Comparison of ENCODE assay signal across 20 cellular contexts in the genomic region with DNA sequence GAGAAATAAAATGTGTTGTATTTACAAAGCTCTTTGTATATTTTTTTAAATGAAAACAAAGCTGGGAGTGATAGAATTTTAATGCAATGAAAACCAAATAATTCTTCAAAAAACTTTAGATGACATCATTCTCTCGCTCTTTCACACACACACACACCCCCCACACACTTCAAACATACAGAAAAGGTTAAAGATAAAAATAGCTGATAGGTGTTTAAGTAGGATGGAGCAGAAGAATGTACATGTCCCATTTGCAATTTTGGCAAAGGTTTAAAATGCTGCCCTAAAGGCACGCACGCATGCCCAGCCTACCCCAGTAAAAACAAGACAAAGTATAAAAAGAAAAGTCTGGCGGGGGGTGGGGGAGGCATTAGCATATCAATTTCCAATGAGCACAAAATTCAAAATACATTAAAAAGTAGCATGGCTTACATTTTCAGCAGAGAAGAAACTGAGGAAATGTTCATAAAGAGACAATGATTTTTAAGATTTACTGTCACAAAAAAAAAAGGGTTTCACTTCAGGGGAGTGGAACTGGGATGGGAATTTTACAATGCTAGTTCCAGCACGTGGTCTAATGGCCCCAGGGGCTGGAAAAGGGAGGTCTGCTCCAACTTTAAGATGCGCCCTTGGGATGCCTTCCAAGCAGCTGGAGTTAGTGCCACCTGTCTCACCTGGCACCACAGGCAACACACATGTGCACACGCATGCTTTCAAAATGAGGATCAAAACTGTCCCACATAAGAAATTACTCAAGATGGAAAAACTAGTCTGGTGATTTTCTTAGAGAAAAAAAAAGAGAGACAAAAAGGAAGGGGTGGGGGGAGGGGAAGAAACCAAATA. TPM values are rescaled to one million over a fixed set of nuclear protein-coding genes. Genes with fewer than 3 reads are reported as not detected.
DNase-seq lines count a peak whose midpoint lies in the region; ATAC-seq and TF ChIP-seq lines count a peak whose summit lies in the region.
"Had no signal": no experiment of that assay in that cellular context is flagged by ENCODE, and none has a peak within 500 bp of the region (broad histone marks: within the 10 kb centered on the region; RNA-seq: fewer than 3 reads in every experiment).

No MANE protein-coding gene starts in this region.

- H2AFZ ChIP-seq in GM23338, result no peak overlapping the region

- no peaks in the 10 kb centered on the region for H3K27me3 ChIP-seq in GM23338 (ENCODE audit: insufficient read depth)
- H3K27me3 ChIP-seq in CD4-positive, alpha-beta T cell (ENCODE audit: control insufficient read depth, insufficient read depth, low read length), result no peaks in the 10 kb centered on the region
- H3K27me3 ChIP-seq: MG63, Peyer's patch had no signal

- intact Hi-C loops in activated CD8-positive, alpha-beta T cell treated with anti-CD3 and anti-CD28 coated beads for 36 hours (cut with micrococcal nuclease), result loop anchor here (5.0 kb wide), 1 partner anchor 55 kb away; a partner anchor contains a TSS
- intact Hi-C loops in activated T-helper 1 cell treated with anti-CD3 and anti-CD28 coated beads, Interleukin-12 subunit alpha, Interleukin-12 subunit beta, Interleukin-2, Interleukin-4 antibody, amounts not matched to agents 30 ng/mL and 10 ng/mL and 1 ng/mL, durations not matched to agents 14 hours and 24 hours and 36 hours (cut with micrococcal nuclease), result loop anchor here (1.0 to 10.0 kb wide), 3 partner anchors 34 to 613 kb away; no protein-coding TSS in a partner anchor
- intact Hi-C loops in CD4-positive, alpha-beta T cell (cut with DNase I, micrococcal nuclease), result loop anchor here (5.0 to 10.0 kb wide), 3 partner anchors 55 to 613 kb away; a partner anchor contains a TSS
- intact Hi-C loops in Calu3 (cut with micrococcal nuclease; ENCODE audit: unreplicated experiment), result no loop called here

- no peak overlapping the region for H3K4me3 ChIP-seq in GM23338
- H3K4me3 ChIP-seq: MG63, Peyer's patch had no signal

- H3K4me1 ChIP-seq in GM23338 (ENCODE audit: insufficient read depth), result peaks cover 25% of the 10 kb centered on the region

- H3K9me3 ChIP-seq in CD4-positive, alpha-beta T cell (ENCODE audit: control insufficient read depth, low read length), result no peaks in the 10 kb centered on the region
- H3K9me3 ChIP-seq: MG63, Peyer's patch had no signal

- POLR2A ChIA-PET in activated CD8-positive, alpha-beta T cell treated with anti-CD3 and anti-CD28 coated beads for 36 hours (lab: Charles Lee), result no interaction called here
- POLR2A ChIA-PET in activated CD8-positive, alpha-beta T cell treated with anti-CD3 and anti-CD28 coated beads, Interleukin-2, amount 10 ng/mL, durations not matched to agents 7 days and 5 days (lab: Charles Lee), result interaction anchor here (0.8 kb wide), 1 partner anchor 193 kb away, joined by 3 read pairs; no protein-coding TSS in a partner anchor
- POLR2A ChIA-PET in CD4-positive, alpha-beta T cell (lab: Charles Lee), result interaction anchor here (0.6 to 0.7 kb wide), 2 partner anchors 58 to 123 kb away, joined by 3 read pairs; no protein-coding TSS in a partner anchor

- no peak overlapping the region for H3K27ac ChIP-seq in GM23338 (ENCODE audit: low read depth)
- H3K27ac ChIP-seq in CD4-positive, alpha-beta T cell (ENCODE audit: low read depth, low read length), result no peak overlapping the region
- H3K27ac ChIP-seq: KMS-11, Peyer's patch had no signal

- no TSS peak for BruUV-seq in Calu3 (replicated peaks; lab: Mats Ljungman, UMichigan)

- no peaks in the 10 kb centered on the region for H3K36me3 Mint-ChIP-seq in activated CD8-positive, alpha-beta T cell treated with anti-CD3 and anti-CD28 coated beads for 36 hours (ENCODE audit: low read depth)
- H3K36me3 Mint-ChIP-seq in activated CD8-positive, alpha-beta T cell treated with anti-CD3 and anti-CD28 coated beads, Interleukin-2, amount 10 ng/mL, durations not matched to agents 7 days and 5 days (ENCODE audit: low read depth), result no peaks in the 10 kb centered on the region
- H3K36me3 Mint-ChIP-seq in GM23338 (ENCODE audit: low read depth) (no peaks in the 10 kb centered on the region), mesothelial cell of epicardium (peaks cover 19% of the 10 kb centered on the region), Calu3 (ENCODE audit: insufficient read depth, unreplicated experiment) (peaks cover 13% of the 10 kb centered on the region)
- H3K36me3 Mint-ChIP-seq in activated T-helper 1 cell treated with anti-CD3 and anti-CD28 coated beads, Interleukin-12 subunit alpha, Interleukin-12 subunit beta, Interleukin-2, Interleukin-4 antibody, amounts not matched to agents 30 ng/mL and 10 ng/mL and 1 ng/mL, durations not matched to agents 14 hours and 24 hours and 36 hours (ENCODE audit: low read depth), result no peaks in the 10 kb centered on the region
- no peaks in the 10 kb centered on the region for H3K36me3 Mint-ChIP-seq in CD4-positive, alpha-beta T cell (ENCODE audit: low read depth)
- H3K36me3 Mint-ChIP-seq: CD4-positive, CD25-positive, alpha-beta regulatory T cell had no signal

- ATAC-seq in activated CD8-positive, alpha-beta T cell treated with anti-CD3 and anti-CD28 coated beads for 36 hours, result peak; percentile 47
- no peak for ATAC-seq in activated CD8-positive, alpha-beta T cell treated with anti-CD3 and anti-CD28 coated beads, Interleukin-2, amount 10 ng/mL, durations not matched to agents 7 days and 5 days
- ATAC-seq in GM23338 (no peak), GM21737 (IDR thresholded peaks at IDR 0.05; ENCODE audit: unreplicated experiment) (no peak)
- ATAC-seq in CD4-positive, alpha-beta T cell (ENCODE audit: poor library complexity), result no peak

- peak overlapping the region; percentile 24 for H3K4me3 Mint-ChIP-seq in activated CD8-positive, alpha-beta T cell treated with anti-CD3 and anti-CD28 coated beads for 36 hours
- no peak overlapping the region for H3K4me3 Mint-ChIP-seq in activated CD8-positive, alpha-beta T cell treated with anti-CD3 and anti-CD28 coated beads, Interleukin-2, amount 10 ng/mL, durations not matched to agents 7 days and 5 days
- H3K4me3 Mint-ChIP-seq in GM23338 (0 out of 3 replicates have a peak overlapping the region, but pooled peaks have one; percentile 24), mesothelial cell of epicardium (no peak overlapping the region), Calu3 (ENCODE audit: low read depth, unreplicated experiment) (no peak overlapping the region)
- peak overlapping the region; percentile 6 for H3K4me3 Mint-ChIP-seq in activated T-helper 1 cell treated with anti-CD3 and anti-CD28 coated beads, Interleukin-12 subunit alpha, Interleukin-12 subunit beta, Interleukin-2, Interleukin-4 antibody, amounts not matched to agents 30 ng/mL and 10 ng/mL and 1 ng/mL, durations not matched to agents 14 hours and 24 hours and 36 hours
- H3K4me3 Mint-ChIP-seq in CD4-positive, alpha-beta T cell, result no peak overlapping the region
- H3K4me3 Mint-ChIP-seq: CD4-positive, CD25-positive, alpha-beta regulatory T cell; HFFc6 had no signal

- H3K36me3 ChIP-seq in GM23338 (ENCODE audit: insufficient read depth), result no peaks in the 10 kb centered on the region

- peak overlapping the region; percentile 50 for H3K27ac Mint-ChIP-seq in activated CD8-positive, alpha-beta T cell treated with anti-CD3 and anti-CD28 coated beads for 36 hours
- no peak overlapping the region for H3K27ac Mint-ChIP-seq in activated CD8-positive, alpha-beta T cell treated with anti-CD3 and anti-CD28 coated beads, Interleukin-2, amount 10 ng/mL, durations not matched to agents 7 days and 5 days
- H3K27ac Mint-ChIP-seq in GM23338, result no peak overlapping the region
- peak overlapping the region; percentile 62 for H3K27ac Mint-ChIP-seq in activated T-helper 1 cell treated with anti-CD3 and anti-CD28 coated beads, Interleukin-12 subunit alpha, Interleukin-12 subunit beta, Interleukin-2, Interleukin-4 antibody, amounts not matched to agents 30 ng/mL and 10 ng/mL and 1 ng/mL, durations not matched to agents 14 hours and 24 hours and 36 hours
- H3K27ac Mint-ChIP-seq in mesothelial cell of epicardium, result peak overlapping the region; percentile 62
- no peak overlapping the region for H3K27ac Mint-ChIP-seq in CD4-positive, alpha-beta T cell
- no peak overlapping the region for H3K27ac Mint-ChIP-seq in Calu3 (ENCODE audit: unreplicated experiment)
- H3K27ac Mint-ChIP-seq: HFFc6 had no signal

- peaks cover 7% of the 10 kb centered on the region for H3K27me3 Mint-ChIP-seq in activated CD8-positive, alpha-beta T cell treated with anti-CD3 and anti-CD28 coated beads for 36 hours
- peaks cover 4% of the 10 kb centered on the region for H3K27me3 Mint-ChIP-seq in activated CD8-positive, alpha-beta T cell treated with anti-CD3 and anti-CD28 coated beads, Interleukin-2, amount 10 ng/mL, durations not matched to agents 7 days and 5 days (ENCODE audit: low read depth)
- peaks cover 4% of the 10 kb centered on the region for H3K27me3 Mint-ChIP-seq in GM23338 (ENCODE audit: insufficient read depth, low read depth, poor library complexity)
- H3K27me3 Mint-ChIP-seq in activated T-helper 1 cell treated with anti-CD3 and anti-CD28 coated beads, Interleukin-12 subunit alpha, Interleukin-12 subunit beta, Interleukin-2, Interleukin-4 antibody, amounts not matched to agents 30 ng/mL and 10 ng/mL and 1 ng/mL, durations not matched to agents 14 hours and 24 hours and 36 hours (ENCODE audit: insufficient read depth), result peaks cover 4% of the 10 kb centered on the region
- no peaks in the 10 kb centered on the region for H3K27me3 Mint-ChIP-seq in mesothelial cell of epicardium (ENCODE audit: low read depth)
- no peaks in the 10 kb centered on the region for H3K27me3 Mint-ChIP-seq in CD4-positive, alpha-beta T cell
- H3K27me3 Mint-ChIP-seq in Calu3 (ENCODE audit: unreplicated experiment), result no peaks in the 10 kb centered on the region

- H3K9me3 Mint-ChIP-seq in activated CD8-positive, alpha-beta T cell treated with anti-CD3 and anti-CD28 coated beads for 36 hours, result peaks cover 4% of the 10 kb centered on the region
- H3K9me3 Mint-ChIP-seq in activated CD8-positive, alpha-beta T cell treated with anti-CD3 and anti-CD28 coated beads, Interleukin-2, amount 10 ng/mL, durations not matched to agents 7 days and 5 days (ENCODE audit: insufficient read depth), result no peaks in the 10 kb centered on the region
- no peaks in the 10 kb centered on the region for H3K9me3 Mint-ChIP-seq in GM23338
- H3K9me3 Mint-ChIP-seq in activated T-helper 1 cell treated with anti-CD3 and anti-CD28 coated beads, Interleukin-12 subunit alpha, Interleukin-12 subunit beta, Interleukin-2, Interleukin-4 antibody, amounts not matched to agents 30 ng/mL and 10 ng/mL and 1 ng/mL, durations not matched to agents 14 hours and 24 hours and 36 hours, result no peaks in the 10 kb centered on the region
- H3K9me3 Mint-ChIP-seq in mesothelial cell of epicardium, result no peaks in the 10 kb centered on the region
- H3K9me3 Mint-ChIP-seq in CD4-positive, alpha-beta T cell, result no peaks in the 10 kb centered on the region
- no peaks in the 10 kb centered on the region for H3K9me3 Mint-ChIP-seq in Calu3 (ENCODE audit: low read depth, unreplicated experiment)
- H3K9me3 Mint-ChIP-seq: CD4-positive, CD25-positive, alpha-beta regulatory T cell; HFFc6 had no signal

- no peaks in the 10 kb centered on the region for H3K9me2 ChIP-seq in GM23338 (ENCODE audit: insufficient read depth)

- TF ChIP-seq CTCF in activated CD8-positive, alpha-beta T cell treated with anti-CD3 and anti-CD28 coated beads for 36 hours (IDR thresholded peaks at IDR 0.05), result no peak
- TF ChIP-seq CTCF in GM23338 (conservative IDR thresholded peaks at IDR 0.05; ENCODE audit: low read depth in 2 of 2) (no peak), mesothelial cell of epicardium (IDR thresholded peaks at IDR 0.05; ENCODE audit: unreplicated experiment) (no peak), Calu3 (IDR thresholded peaks at IDR 0.05; ENCODE audit: unreplicated experiment) (no peak)
- TF ChIP-seq CTCF in CD4-positive, alpha-beta T cell (IDR thresholded peaks at IDR 0.05), result no peak

- DNase-seq in activated CD8-positive, alpha-beta T cell treated with anti-CD3 and anti-CD28 coated beads for 36 hours, result peak; percentile 28
- DNase-seq in activated CD8-positive, alpha-beta T cell treated with anti-CD3 and anti-CD28 coated beads, Interleukin-2, amount 10 ng/mL, durations not matched to agents 7 days and 5 days, result no peak
- DNase-seq in GM23338 (ENCODE audit: low spot score), result no peak
- no peak for DNase-seq in activated T-helper 1 cell treated with anti-CD3 and anti-CD28 coated beads, Interleukin-12 subunit alpha, Interleukin-12 subunit beta, Interleukin-2, Interleukin-4 antibody, amounts not matched to agents 30 ng/mL and 10 ng/mL and 1 ng/mL, durations not matched to agents 14 hours and 24 hours and 36 hours (ENCODE audit: low spot score)
- no peak for DNase-seq in mesothelial cell of epicardium (ENCODE audit: low spot score in 2 of 2, unreplicated experiment in 2 of 2)
- no peak for DNase-seq in CD4-positive, alpha-beta T cell
- no peak for DNase-seq in Calu3
- DNase-seq: CD4-positive, CD25-positive, alpha-beta regulatory T cell; DMS79; HFFc6; MG63; NCI-H1092 treated with DMSO at 0.1 percent for 48 hours; NCI-H1694; NCI-H2107; NCI-H226; NCI-H526 treated with DMSO at 0.1 percent for 48 hours; Peyer's patch; Right ventricle myocardium superior had no signal

- no peaks in the 10 kb centered on the region for H3K79me2 ChIP-seq in GM23338 (replicated peaks; ENCODE audit: insufficient read depth)

- H3K4me1 Mint-ChIP-seq in activated CD8-positive, alpha-beta T cell treated with anti-CD3 and anti-CD28 coated beads for 36 hours (ENCODE audit: low read depth), result peaks cover 60% of the 10 kb centered on the region
- peaks cover 35% of the 10 kb centered on the region for H3K4me1 Mint-ChIP-seq in activated CD8-positive, alpha-beta T cell treated with anti-CD3 and anti-CD28 coated beads, Interleukin-2, amount 10 ng/mL, durations not matched to agents 7 days and 5 days (ENCODE audit: low read depth)
- H3K4me1 Mint-ChIP-seq in GM23338 (peaks cover 35% of the 10 kb centered on the region), mesothelial cell of epicardium (peaks cover 40% of the 10 kb centered on the region), Calu3 (ENCODE audit: low read depth, unreplicated experiment) (peaks cover 10% of the 10 kb centered on the region)
- peaks cover 46% of the 10 kb centered on the region for H3K4me1 Mint-ChIP-seq in activated T-helper 1 cell treated with anti-CD3 and anti-CD28 coated beads, Interleukin-12 subunit alpha, Interleukin-12 subunit beta, Interleukin-2, Interleukin-4 antibody, amounts not matched to agents 30 ng/mL and 10 ng/mL and 1 ng/mL, durations not matched to agents 14 hours and 24 hours and 36 hours (ENCODE audit: low read depth)
- peaks cover 13% of the 10 kb centered on the region for H3K4me1 Mint-ChIP-seq in CD4-positive, alpha-beta T cell (ENCODE audit: low read depth)

- H4K20me1 ChIP-seq in GM23338 (replicated peaks; ENCODE audit: insufficient read depth), result no peaks in the 10 kb centered on the region

- H3K4me2 ChIP-seq in GM23338, result peak overlapping the region; percentile 67
- H3K4me2 ChIP-seq: KMS-11 had no signal

- CTCF ChIA-PET in activated CD8-positive, alpha-beta T cell treated with anti-CD3 and anti-CD28 coated beads for 36 hours (lab: Charles Lee), result interaction anchor here (1.0 to 5.1 kb wide), 12 partner anchors 16 to 616 kb away, joined by 3 to 49 read pairs (median 4); a partner anchor contains a TSS
- CTCF ChIA-PET in activated CD8-positive, alpha-beta T cell treated with anti-CD3 and anti-CD28 coated beads, Interleukin-2, amount 10 ng/mL, durations not matched to agents 7 days and 5 days (lab: Charles Lee), result interaction anchor here (0.6 to 6.3 kb wide), 12 partner anchors 14 to 610 kb away, joined by 3 to 89 read pairs (median 5); a partner anchor contains a TSS
- CTCF ChIA-PET in CD4-positive, alpha-beta T cell (lab: Charles Lee), result interaction anchor here (1.7 kb wide), 1 partner anchor 610 kb away, joined by 4 read pairs; no protein-coding TSS in a partner anchor
- CTCF ChIA-PET in Calu3 (lab: Charles Lee), result interaction anchor here (0.7 kb wide), 1 partner anchor 617 kb away, joined by 3 read pairs; no protein-coding TSS in a partner anchor

- no peaks in the 10 kb centered on the region for H3F3A ChIP-seq in GM23338 (replicated peaks; ENCODE audit: low read depth)

RNA-seq across cellular contexts. Expression of a gene that starts 55.1 kb away (rescaled TPM):
- 10 to 100 TPM; 38.3 to 40.9 TPM for total RNA-seq in activated CD8-positive, alpha-beta T cell treated with anti-CD3 and anti-CD28 coated beads for 36 hours
- total RNA-seq in activated CD8-positive, alpha-beta T cell treated with anti-CD3 and anti-CD28 coated beads, Interleukin-2, amount 10 ng/mL, durations not matched to agents 7 days and 5 days, result 10 to 100 TPM; 53.5 to 55.8 TPM
- 0.39 and 0.59 TPM in 2 replicates for total RNA-seq in GM23338 (2014; rRNA removed; shearing (Covaris generic))
- polyA plus RNA-seq in GM23338 (2016; fragmentation: Nextera tagmentation; extraction: Ambion mirVana), result 0.31 and 0.52 TPM in 2 replicates
- 84.0 and 86.4 TPM in 2 replicates for total RNA-seq in activated T-helper 1 cell treated with anti-CD3 and anti-CD28 coated beads, Interleukin-12 subunit alpha, Interleukin-12 subunit beta, Interleukin-2, Interleukin-4 antibody, amounts not matched to agents 30 ng/mL and 10 ng/mL and 1 ng/mL, durations not matched to agents 14 hours and 24 hours and 36 hours
- total RNA-seq in mesothelial cell of epicardium (13.1 to 14.0 TPM (median 14.0 TPM) in 3 replicates), Calu3 (2022) (14.2 and 15.8 TPM in 2 replicates)
- total RNA-seq in CD4-positive, alpha-beta T cell, result 10 to 100 TPM; 32.5 to 33.2 TPM

Comparison
In these comparisons a context has a peak if more than half of its experiments do, and no peak if none do; other contexts are left out.
1. H3K27ac Mint-ChIP-seq: peak in activated CD8-positive, alpha-beta T cell treated with anti-CD3 and anti-CD28 coated beads for 36 hours (single experiment), activated T-helper 1 cell treated with anti-CD3 and anti-CD28 coated beads, Interleukin-12 subunit alpha, Interleukin-12 subunit beta, Interleukin-2, Interleukin-4 antibody, amounts not matched to agents 30 ng/mL and 10 ng/mL and 1 ng/mL, durations not matched to agents 14 hours and 24 hours and 36 hours (single experiment) and mesothelial cell of epicardium (single experiment); none in activated CD8-positive, alpha-beta T cell treated with anti-CD3 and anti-CD28 coated beads, Interleukin-2, amount 10 ng/mL, durations not matched to agents 7 days and 5 days (single experiment), GM23338 (single experiment), CD4-positive, alpha-beta T cell (single experiment) and Calu3 (single experiment).
2. H3K4me3 Mint-ChIP-seq: peak in activated CD8-positive, alpha-beta T cell treated with anti-CD3 and anti-CD28 coated beads for 36 hours (single experiment), GM23338 (single experiment) and activated T-helper 1 cell treated with anti-CD3 and anti-CD28 coated beads, Interleukin-12 subunit alpha, Interleukin-12 subunit beta, Interleukin-2, Interleukin-4 antibody, amounts not matched to agents 30 ng/mL and 10 ng/mL and 1 ng/mL, durations not matched to agents 14 hours and 24 hours and 36 hours (single experiment); none in activated CD8-positive, alpha-beta T cell treated with anti-CD3 and anti-CD28 coated beads, Interleukin-2, amount 10 ng/mL, durations not matched to agents 7 days and 5 days (single experiment), mesothelial cell of epicardium (single experiment), CD4-positive, alpha-beta T cell (single experiment) and Calu3 (single experiment).